Comparison of ENCODE assay signal across 31 cellular contexts in the genomic region with DNA sequence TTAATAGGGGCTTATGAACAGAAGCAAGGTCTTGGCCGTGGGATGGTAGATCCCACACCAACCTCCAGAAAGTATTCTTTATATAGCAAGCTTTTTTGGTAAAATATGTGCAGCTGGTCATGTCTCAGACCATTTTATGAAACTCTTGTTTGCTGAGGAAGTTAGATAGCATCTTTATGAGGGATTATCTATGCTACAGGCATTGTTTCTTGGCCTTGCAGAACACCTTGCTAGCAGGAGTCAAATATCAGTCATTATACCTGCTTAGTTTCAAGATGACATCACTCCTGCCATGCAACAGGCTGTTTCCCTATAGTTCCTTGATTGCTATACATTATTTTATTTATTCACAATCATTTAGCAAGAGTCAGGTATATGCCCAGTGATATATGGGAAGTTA.
DNase-seq lines count a peak whose midpoint lies in the region; TF ChIP-seq lines count a peak whose summit lies in the region.
"Had no signal": no experiment of that assay in that cellular context is flagged by ENCODE, and none has a peak within 500 bp of the region (broad histone marks: within the 10 kb centered on the region; RNA-seq: fewer than 3 reads in every experiment).

No MANE protein-coding gene starts in this region.

- intact Hi-C loops in mammary epithelial cell (cut with micrococcal nuclease) (no loop called here), MCF 10A (cut with micrococcal nuclease) (no loop called here)

- no peak overlapping the region for H3K14ac ChIP-seq in trophoblast cell (ENCODE audit: low read length)

- peaks cover 5% of the 10 kb centered on the region for H3K4me1 Mint-ChIP-seq in MCF 10A (ENCODE audit: insufficient read depth, unreplicated experiment)
- H3K4me1 Mint-ChIP-seq: B cell; CD8-positive, alpha-beta memory T cell; T-helper 17 cell had no signal

- peaks cover 67% of the 10 kb centered on the region for H3K27me3 Mint-ChIP-seq in MCF 10A (ENCODE audit: insufficient read depth, unreplicated experiment)
- H3K27me3 Mint-ChIP-seq: B cell, T-helper 17 cell had no signal

- H3K4me3 Mint-ChIP-seq in MCF 10A (ENCODE audit: unreplicated experiment) = no peak overlapping the region
- H3K4me3 Mint-ChIP-seq: B cell; CD8-positive, alpha-beta memory T cell; T-helper 17 cell had no signal

- H3K4me1 ChIP-seq in mammary epithelial cell (ENCODE audit: insufficient read depth, low read length) = peaks cover 6% of the 10 kb centered on the region
- peaks cover 11% of the 10 kb centered on the region for H3K4me1 ChIP-seq in HUES6 (ENCODE audit: control insufficient read depth, insufficient read depth, low read length)
- peaks cover 0 to 2% of the 10 kb centered on the region in 2 experiments for H3K4me1 ChIP-seq in trophoblast cell (ENCODE audit: control insufficient read depth in 1 of 2, insufficient read depth in 2 of 2, low read length in 2 of 2)
- H3K4me1 ChIP-seq: A549 had no signal

- H3K4me2 ChIP-seq in mammary epithelial cell (ENCODE audit: insufficient read depth, low read depth, low read length) (no peak overlapping the region), SU-DHL-6 (ENCODE audit: low read depth, low read length, poor library complexity, severe bottlenecking) (no peak overlapping the region), trophoblast cell (ENCODE audit: low read length) (no peak overlapping the region)
- H3K4me2 ChIP-seq: A549, PC-9 had no signal

- H3K4me3 ChIP-seq in mammary epithelial cell (replicated peaks in 1 of 3; ENCODE audit: insufficient read depth in 1 of 3, low read depth in 2 of 3, low read length in 3 of 3) (no peak overlapping the region), HUES6 (ENCODE audit: low read depth, low read length) (peak overlapping the region; percentile 20; the same call in 1 of the 2 replicates), SU-DHL-6 (ENCODE audit: insufficient read depth, low read length, poor library complexity, severe bottlenecking) (no peak overlapping the region), trophoblast cell (ENCODE audit: low read depth, low read length) (no peak overlapping the region)
- H3K4me3 ChIP-seq: A549, GM23248, PC-9, SK-N-MC had no signal

- BruUV-seq in mammary epithelial cell (replicated peaks; lab: Mats Ljungman, UMichigan) = no TSS peak
- BruUV-seq in MCF 10A (replicated peaks; lab: Mats Ljungman, UMichigan) = no TSS peak

- no peaks in the 10 kb centered on the region for H3K9me2 ChIP-seq in SU-DHL-6 (replicated peaks; ENCODE audit: insufficient read depth, low read length)

- peaks cover 4% of the 10 kb centered on the region for H3K79me1 ChIP-seq in trophoblast cell (ENCODE audit: low read length)

- H3K79me2 ChIP-seq in mammary epithelial cell (ENCODE audit: insufficient read depth, low read length) (no peaks in the 10 kb centered on the region), SU-DHL-6 (ENCODE audit: insufficient read depth, low read length) (no peaks in the 10 kb centered on the region), trophoblast cell (ENCODE audit: control insufficient read depth, insufficient read depth, low read length, poor library complexity) (no peaks in the 10 kb centered on the region)

- H3K27ac Mint-ChIP-seq in MCF 10A (ENCODE audit: low read depth, unreplicated experiment) = no peak overlapping the region
- H3K27ac Mint-ChIP-seq: B cell; CD8-positive, alpha-beta memory T cell; T-helper 17 cell had no signal

- H3K27ac ChIP-seq in mammary epithelial cell (ENCODE audit: insufficient read depth, low read depth, low read length) (no peak overlapping the region), HUES6 (ENCODE audit: low read depth, low read length) (peak overlapping the region; percentile 66; the same call in 1 of the 2 replicates), SU-DHL-6 (ENCODE audit: low read depth, low read length) (no peak overlapping the region), trophoblast cell (ENCODE audit: low read depth, low read length) (peak overlapping the region; percentile 70)
- H3K27ac ChIP-seq: A549, C4-2B, GM23248, PC-9, SK-N-MC had no signal

- in situ Hi-C loops in mammary epithelial cell (cut with MboI; ENCODE audit: low sequenced_read_pairs in 2 of 2) = no loop called here

- no peak overlapping the region for H3K18ac ChIP-seq in trophoblast cell (ENCODE audit: low read length)

- H3F3A ChIP-seq in SU-DHL-6 (ENCODE audit: insufficient read depth) = no peaks in the 10 kb centered on the region

- no peak overlapping the region for H3K23ac ChIP-seq in trophoblast cell (ENCODE audit: low read length)

- CTCF ChIA-PET in mammary epithelial cell (lab: Charles Lee; ENCODE audit: low non-redundant PET) (no interaction called here), MCF 10A (lab: Yijun Ruan, JAX) (no interaction called here)

- dilution Hi-C loops in mammary epithelial cell (cut with HindIII; ENCODE audit: low sequenced_read_pairs) = no loop called here

- H3K9me3 ChIP-seq in mammary epithelial cell (replicated peaks; ENCODE audit: insufficient read depth, low read length) = no peaks in the 10 kb centered on the region
- peaks cover 2% of the 10 kb centered on the region; the same call in 1 of the 2 replicates for H3K9me3 ChIP-seq in HUES6 (ENCODE audit: control insufficient read depth, insufficient read depth, low read depth, low read length)
- H3K9me3 ChIP-seq in SU-DHL-6 (ENCODE audit: insufficient read depth, low read length) = no peaks in the 10 kb centered on the region
- H3K9me3 ChIP-seq in trophoblast cell (ENCODE audit: insufficient read depth, low read depth, low read length) = no peaks in the 10 kb centered on the region
- H3K9me3 ChIP-seq: A549 had no signal

- H3K27me3 ChIP-seq in mammary epithelial cell (ENCODE audit: insufficient read depth, low read length) (no peaks in the 10 kb centered on the region), HUES6 (ENCODE audit: control insufficient read depth, insufficient read depth, low read length) (no peaks in the 10 kb centered on the region), SU-DHL-6 (ENCODE audit: low read length) (no peaks in the 10 kb centered on the region), trophoblast cell (ENCODE audit: insufficient read depth, low read length) (no peaks in the 10 kb centered on the region)

- DNase-seq in mammary epithelial cell (peak; percentile 25), MCF 10A (ENCODE audit: unreplicated experiment) (no peak), trophoblast cell (peak in 1 of 2 donors; percentile 61), NCI-H524 (lab: John Stamatoyannopoulos, UW) (no peak), GM20000 (ENCODE audit: low spot score) (no peak), Ammon's horn (ENCODE audit: low spot score) (no peak)
- DNase-seq: CD8-positive, alpha-beta memory T cell; DMS 273 treated with DMSO at 0.1 percent for 48 hours; DND-41; GM23248; Karpas-422; NCI-H1105 treated with DMSO at 0.1 percent for 48 hours; NCI-H1694; NCI-H2029 treated with DMSO at 0.1 percent for 48 hours; NCI-H2171 treated with DMSO at 0.1 percent for 48 hours; NCI-H345; NCI-H524 treated with DMSO at 0.1 percent for 48 hours; NCI-H82; NK-92 treated with Interleukin-12 subunit alpha and Interleukin-12 subunit beta, amount 100 ng/mL, for 24 hours; RPMI8226; SHP77; SW 1271; T-helper 17 cell; T1000 had no signal

- no peaks in the 10 kb centered on the region for H3K36me3 Mint-ChIP-seq in MCF 10A (ENCODE audit: insufficient read depth, unreplicated experiment)
- H3K36me3 Mint-ChIP-seq: CD8-positive, alpha-beta memory T cell had no signal

- peak overlapping the region; percentile 69 for H2BK5ac ChIP-seq in trophoblast cell (ENCODE audit: low read depth, low read length, poor library complexity)

- H3K9me3 Mint-ChIP-seq in MCF 10A (ENCODE audit: unreplicated experiment) = no peaks in the 10 kb centered on the region

- TF ChIP-seq CTCF in mammary epithelial cell (conservative IDR thresholded peaks at IDR 0.05 in 1 of 2, IDR thresholded peaks at IDR 0.05 in 1 of 2; ENCODE audit: extremely low read depth in 1 of 2, insufficient read depth in 1 of 2, low read depth in 1 of 2, low read length in 2 of 2) (no peak), MCF 10A (IDR thresholded peaks at IDR 0.05; ENCODE audit: unreplicated experiment) (no peak), SU-DHL-6 (IDR thresholded peaks at IDR 0.05; ENCODE audit: insufficient read depth, low read length, poor library complexity, severe bottlenecking) (no peak), GM20000 (IDR thresholded peaks at IDR 0.05; ENCODE audit: extremely low read depth, missing control alignments) (no peak)

- no peak overlapping the region for H4K91ac ChIP-seq in trophoblast cell (ENCODE audit: low read depth, low read length)

- no peaks in the 10 kb centered on the region for H4K20me1 ChIP-seq in mammary epithelial cell (ENCODE audit: insufficient read depth, low read length)
- H4K20me1 ChIP-seq in SU-DHL-6 (ENCODE audit: low read depth, low read length) = no peaks in the 10 kb centered on the region

- no peak overlapping the region for H2BK12ac ChIP-seq in trophoblast cell (ENCODE audit: low read length)

- H2AFZ ChIP-seq in mammary epithelial cell (ENCODE audit: low read depth, low read length) = no peak overlapping the region
- peak overlapping the region; percentile 24 for H2AFZ ChIP-seq in SU-DHL-6 (ENCODE audit: low read depth, low read length, severe bottlenecking)
- no peak overlapping the region for H2AFZ ChIP-seq in trophoblast cell (ENCODE audit: insufficient read depth, low read length, poor library complexity)
- H2AFZ ChIP-seq: GM23248, PC-9 had no signal

- POLR2A ChIA-PET in MCF 10A (lab: Yijun Ruan, JAX) = no interaction called here

- H4K12ac ChIP-seq in trophoblast cell (ENCODE audit: low read depth, low read length) = no peak overlapping the region

- no peak overlapping the region for H3K4ac ChIP-seq in trophoblast cell (ENCODE audit: low read depth, low read length)

- H2AK5ac ChIP-seq in trophoblast cell (ENCODE audit: low read length) = no peak overlapping the region

- H4K8ac ChIP-seq in trophoblast cell (ENCODE audit: low read depth, low read length) = peak overlapping the region; percentile 29

- 100% methylated on average over 1 of the region's 1 CpG for WGBS in mammary epithelial cell (ENCODE audit: low coverage, missing lambda C conversion rate)
- WGBS in trophoblast cell (ENCODE audit: extremely low coverage, insufficient coverage, insufficient read length) = no CpG with 5 or more reads among the region's 1 CpG

- no peaks in the 10 kb centered on the region for H3K36me3 ChIP-seq in mammary epithelial cell (ENCODE audit: insufficient read depth, low read length)
- H3K36me3 ChIP-seq in HUES6 (ENCODE audit: control insufficient read depth, insufficient read depth, low read length) = peaks cover 37% of the 10 kb centered on the region; the same call in 1 of the 2 replicates
- H3K36me3 ChIP-seq in SU-DHL-6 (ENCODE audit: low read length) = no peaks in the 10 kb centered on the region
- H3K36me3 ChIP-seq in trophoblast cell (ENCODE audit: control insufficient read depth in 1 of 2, insufficient read depth in 2 of 2, low read length in 2 of 2) = no peaks in the 10 kb centered on the region

- H3K9ac ChIP-seq in mammary epithelial cell (ENCODE audit: insufficient read depth, low read length) (no peak overlapping the region), HUES6 (ENCODE audit: low read length) (peak overlapping the region; percentile 18), SU-DHL-6 (ENCODE audit: low read length) (no peak overlapping the region), trophoblast cell (ENCODE audit: low read length) (no peak overlapping the region)
- H3K9ac ChIP-seq: GM23248 had no signal

- H2BK120ac ChIP-seq in trophoblast cell (ENCODE audit: insufficient read depth, low read length, poor library complexity) = peak overlapping the region; percentile 81

Comparison
In these comparisons a context has a peak if more than half of its experiments do, and no peak if none do; other contexts are left out.
1. H3K27ac ChIP-seq: peak in HUES6 (single experiment) and trophoblast cell (single experiment); none in mammary epithelial cell (single experiment) and SU-DHL-6 (single experiment).